8 cellular contexts compared by ENCODE assay signal in genomic region chr14:73743431-73743931, GRCh38. TPM values are rescaled to one million over a fixed set of nuclear protein-coding genes. Genes with fewer than 3 reads are reported as not detected.
DNase-seq lines count a peak whose midpoint lies in the region; ATAC-seq and TF ChIP-seq lines count a peak whose summit lies in the region.

No MANE protein-coding gene starts in this region.

- peaks cover 97% of the 10 kb centered on the region for H3K79me2 ChIP-seq in ACC112 (ENCODE audit: control insufficient read depth, insufficient read depth, low read length, unreplicated experiment)
- peaks cover 93% of the 10 kb centered on the region for H3K79me2 ChIP-seq in MM.1S (ENCODE audit: low read length)

- H3K27me3 ChIP-seq in ACC112 (ENCODE audit: insufficient read depth, low read length) (no peaks in the 10 kb centered on the region), MM.1S (replicated peaks; ENCODE audit: insufficient read depth, low read length) (no peaks in the 10 kb centered on the region)

- H3K9me2 ChIP-seq in MM.1S (replicated peaks; ENCODE audit: insufficient read depth, low read length), result no peaks in the 10 kb centered on the region

- 0 out of 2 replicates have a peak overlapping the region, but pooled peaks have one; percentile 95 for H3K27ac ChIP-seq in ACC112 (ENCODE audit: low read depth, low read length)
- peak overlapping the region; percentile 32; the same call in 1 of the 2 replicates for H3K27ac ChIP-seq in MM.1S (ENCODE audit: low read length)

- H3K9ac ChIP-seq in MM.1S (ENCODE audit: low read length), result no peak overlapping the region

- TF ChIP-seq CTCF in MM.1S (IDR thresholded peaks at IDR 0.05; ENCODE audit: low read length), result no peak

- H3F3A ChIP-seq in MM.1S (ENCODE audit: insufficient read depth, low read length), result no peaks in the 10 kb centered on the region; the same call in 1 of the 2 replicates

- peaks cover 4% of the 10 kb centered on the region; the same call in 1 of the 2 replicates for H3K36me3 ChIP-seq in ACC112 (ENCODE audit: insufficient read depth, low read length)
- no peaks in the 10 kb centered on the region for H3K36me3 ChIP-seq in MM.1S (replicated peaks; ENCODE audit: insufficient read depth, low read length)

- peaks cover 14% of the 10 kb centered on the region for H4K20me1 ChIP-seq in MM.1S (ENCODE audit: insufficient read depth, low read length)

- H3K4me2 ChIP-seq in MM.1S (ENCODE audit: low read depth, low read length), result peak overlapping the region; percentile 57; the same call in 1 of the 2 replicates

- H3K4me1 ChIP-seq in ACC112 (ENCODE audit: control insufficient read depth, insufficient read depth, low read length, unreplicated experiment) (peaks cover 71% of the 10 kb centered on the region), MM.1S (ENCODE audit: low read length) (peaks cover 40% of the 10 kb centered on the region)

- no peaks in the 10 kb centered on the region for H3K9me3 ChIP-seq in MM.1S (replicated peaks; ENCODE audit: insufficient read depth, low read length)

- ATAC-seq in GM19463 (IDR thresholded peaks at IDR 0.05; ENCODE audit: unreplicated experiment) (peak; percentile 51), left ventricle myocardium superior (peak; percentile 17)

- H3K4me3 ChIP-seq in ACC112 (ENCODE audit: low read depth, low read length) (no peak overlapping the region), MM.1S (ENCODE audit: low read length) (no peak overlapping the region)

- intact Hi-C loops in left ventricle myocardium superior (cut with micrococcal nuclease), result no loop called here

- peak; percentile 18 for DNase-seq in MM.1S
- DNase-seq in activated T-cell treated with anti-CD3 and anti-CD28 coated beads, Interleukin-2, amount 50 U/mL, for 48 hours, result peak; percentile 72 to 78
- peak; percentile 73 for DNase-seq in left ventricle myocardium superior
- DNase-seq in stimulated activated CD8-positive, alpha-beta memory T cell treated with anti-CD3 and anti-CD28 coated beads, Interleukin-4, amount 100 ng/mL, for 24 hours (ENCODE audit: low read depth), result peak; percentile 57
- DNase-seq in LoVo (ENCODE audit: low spot score), result no peak
- DNase-seq in NCI-H2107 (lab: John Stamatoyannopoulos, UW), result no peak

- no peak overlapping the region for H2AFZ ChIP-seq in ACC112 (ENCODE audit: low read length, unreplicated experiment)
- H2AFZ ChIP-seq in MM.1S (ENCODE audit: low read length), result no peak overlapping the region

RNA-seq across cellular contexts. Expression of gene PNMA1, which starts 29.3 kb away (rescaled TPM):
- 13.9 TPM for total RNA-seq in left ventricle myocardium superior

Comparison
In these comparisons a context has a peak if more than half of its experiments do, and no peak if none do; other contexts are left out.
1. DNase-seq: peak in MM.1S (single experiment), activated T-cell treated with anti-CD3 and anti-CD28 coated beads, Interleukin-2, amount 50 U/mL, for 48 hours (2 of 2), left ventricle myocardium superior (single experiment) and stimulated activated CD8-positive, alpha-beta memory T cell treated with anti-CD3 and anti-CD28 coated beads, Interleukin-4, amount 100 ng/mL, for 24 hours (single experiment); none in LoVo (single experiment) and NCI-H2107 (single experiment).